In the genomic region with DNA sequence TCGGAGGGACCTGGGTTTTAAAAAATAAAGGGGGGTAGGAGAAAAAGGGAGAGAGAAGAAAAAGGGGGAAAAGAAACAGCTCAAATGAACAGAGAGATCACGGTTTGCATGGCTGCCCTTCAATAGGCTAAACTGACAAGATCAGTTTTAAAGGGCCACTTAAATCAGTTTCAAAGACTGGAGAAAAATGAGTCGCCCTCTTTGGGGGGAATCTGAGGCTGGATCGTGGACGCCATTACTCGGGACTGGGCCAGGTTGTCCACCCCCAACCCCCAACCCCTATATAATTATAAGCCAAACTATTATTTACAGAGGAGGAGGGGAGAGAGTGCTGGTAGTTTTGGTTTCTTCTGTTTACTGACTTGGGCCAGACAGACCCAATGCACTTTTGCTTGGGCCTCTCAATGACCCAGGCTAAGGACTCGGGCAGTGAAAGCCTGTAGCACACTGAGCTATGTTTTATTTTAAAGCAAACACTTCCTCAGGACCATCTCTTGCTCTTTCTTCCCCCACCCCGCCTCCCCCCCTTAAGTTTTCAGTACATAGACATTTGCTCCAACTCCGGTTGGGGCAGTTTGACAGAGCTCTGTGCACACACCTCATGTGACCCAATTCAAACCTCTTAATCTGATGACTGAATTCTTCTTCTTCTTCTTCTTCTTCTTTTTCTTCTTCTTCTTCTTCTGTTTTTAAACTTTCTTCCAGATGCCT, we compare ENCODE assay signal across 9 cellular contexts. TPM values are rescaled to one million over a fixed set of nuclear protein-coding genes. Genes with fewer than 3 reads are reported as not detected.
A peak's percentile ranks its signal among the peaks of the same experiment; 100 is the strongest.
DNase-seq lines count a peak whose midpoint lies in the region; FAIRE-seq and TF ChIP-seq lines count a peak whose summit lies in the region.
"Had no signal": no experiment of that assay in that cellular context is flagged by ENCODE, and none has a peak within 500 bp of the region (broad histone marks: within the 10 kb centered on the region; RNA-seq: fewer than 3 reads in every experiment).

No MANE protein-coding gene starts in this region.

- no peak for FAIRE-seq in GM19239 (lab: Jason Lieb, UNC)

- no peaks in the 10 kb centered on the region for H3K9me3 ChIP-seq in breast epithelium
- H3K9me3 ChIP-seq in thyroid gland, result no peaks in the 10 kb centered on the region

- no peaks in the 10 kb centered on the region for H3K4me1 ChIP-seq in breast epithelium
- H3K4me1 ChIP-seq in thyroid gland, result peaks cover 8 to 23% of the 10 kb centered on the region in 2 donors

- H3K27ac ChIP-seq in breast epithelium, result peak overlapping the region; percentile 93 to 99
- H3K27ac ChIP-seq in thyroid gland, result peak overlapping the region; percentile 84 to 97 (median 91)

- peak overlapping the region; percentile 79 to 89 (median 80) for H3K4me3 ChIP-seq in breast epithelium
- peak overlapping the region; percentile 13 for H3K4me3 ChIP-seq in lower leg skin (ENCODE audit: low read depth, poor library complexity, severe bottlenecking)
- H3K4me3 ChIP-seq in thyroid gland (replicated peaks in 1 of 3), result peak overlapping the region in 1 of 3 donors; percentile 74

- DNase-seq in NCI-H2196 (lab: John Stamatoyannopoulos, UW; ENCODE audit: unreplicated experiment) (peak; percentile 3), NCI-H2196 treated with DMSO at 0.1 percent for 48 hours (lab: John Stamatoyannopoulos, UW; ENCODE audit: unreplicated experiment) (no peak), breast epithelium (ENCODE audit: low spot score in 2 of 2) (peak; percentile 19 to 60), lower leg skin (ENCODE audit: low spot score in 2 of 2) (peak in 1 of 2 donors; percentile 81), thyroid gland (no peak), HuH-7 (ENCODE audit: low spot score) (no peak), GM19239 (ENCODE audit: insufficient read length, low spot score) (no peak)
- no peak for DNase-seq in activated CD8-positive, alpha-beta memory T cell treated with anti-CD3 and anti-CD28 coated beads for 24 hours
- DNase-seq: NCI-H1092 treated with DMSO at 0.1 percent for 48 hours had no signal

- WGBS in lower leg skin, 2 donors, result 37 to 38% methylated on average over 9 of the region's 9 CpGs
- 27 to 32% methylated on average over 9 of the region's 9 CpGs for WGBS in thyroid gland, 2 donors

- TF ChIP-seq POLR2A in breast epithelium (IDR thresholded peaks at IDR 0.05) (no peak), lower leg skin (IDR thresholded peaks at IDR 0.05) (no peak), thyroid gland (IDR thresholded peaks at IDR 0.05) (no peak)

- no peak for TF ChIP-seq CTCF in breast epithelium (IDR thresholded peaks at IDR 0.05)
- TF ChIP-seq CTCF in lower leg skin (IDR thresholded peaks at IDR 0.05), result no peak
- no peak for TF ChIP-seq CTCF in thyroid gland (IDR thresholded peaks at IDR 0.05)

- intact Hi-C loops in breast epithelium (cut with DNase I; ENCODE audit: low total_unique reads) (no loop called here), lower leg skin (cut with DNase I; ENCODE audit: low total_unique reads) (no loop called here), thyroid gland (cut with DNase I) (no loop called here)

- no peaks in the 10 kb centered on the region for H3K36me3 ChIP-seq in breast epithelium
- peaks cover 15 to 33% of the 10 kb centered on the region in 2 donors for H3K36me3 ChIP-seq in thyroid gland

- H3K27me3 ChIP-seq in breast epithelium, result no peaks in the 10 kb centered on the region
- H3K27me3 ChIP-seq in thyroid gland, result no peaks in the 10 kb centered on the region

RNA-seq across cellular contexts. Expression of a gene that starts 6.3 kb away (rescaled TPM):
- total RNA-seq in breast epithelium (10 to 100 TPM; 13.2 to 22.9 (median 13.6) TPM), lower leg skin (10 to 100 TPM in 1 of 4 donors, 1 to 10 TPM in 3; 3.9 to 14.0 (median 6.5) TPM), thyroid gland (10 to 100 TPM; 18.3 to 30.2 (median 20.4) TPM)

Comparison
In these comparisons a context has a peak if more than half of its experiments do, and no peak if none do; other contexts are left out.
1. DNase-seq: peak in NCI-H2196 (single experiment) and breast epithelium (2 of 2); none in NCI-H2196 treated with DMSO at 0.1 percent for 48 hours (single experiment), thyroid gland (0 of 2), activated CD8-positive, alpha-beta memory T cell treated with anti-CD3 and anti-CD28 coated beads for 24 hours (single experiment), HuH-7 (single experiment) and GM19239 (single experiment).